8 cellular contexts compared by ENCODE assay signal in genomic region chr22:42621505-42622002, GRCh38. TPM values are rescaled to one million over a fixed set of nuclear protein-coding genes. Genes with fewer than 3 reads are reported as not detected.
DNase-seq lines count a peak whose midpoint lies in the region; ATAC-seq and TF ChIP-seq lines count a peak whose summit lies in the region.

No MANE protein-coding gene starts in this region.

- intact Hi-C loops in heart right ventricle (cut with DNase I) (loop anchor here in 5 of 10 donors (2.0 to 10.0 kb wide), 6 partner anchors 21 to 201 kb away; no protein-coding TSS in a partner anchor), gastrocnemius medialis (cut with DNase I; ENCODE audit: low total_unique reads) (no loop called here)

- peak overlapping the region in 5 of 10 donors; percentile 3 to 44 (median 35) for H3K27ac ChIP-seq in heart right ventricle
- H3K27ac ChIP-seq in gastrocnemius medialis: peak overlapping the region; percentile 70 to 85 (median 79)

- peak; percentile 92 for DNase-seq in BE2C
- DNase-seq in SHP77 (lab: John Stamatoyannopoulos, UW): peak; percentile 35 to 45
- peak; percentile 58 for DNase-seq in activated naive CD8-positive, alpha-beta T cell treated with anti-CD3 and anti-CD28 coated beads for 36 hours
- DNase-seq in heart right ventricle: peak; percentile 69 to 78
- DNase-seq in gastrocnemius medialis: peak in 1 of 2 donors; percentile 79
- no peak for DNase-seq in SIG-M5 (lab: John Stamatoyannopoulos, UW)

- peaks cover 4% of the 10 kb centered on the region for H3K36me3 ChIP-seq in BE2C
- peaks cover 0 to 69% (median 40%) of the 10 kb centered on the region in 9 donors for H3K36me3 ChIP-seq in heart right ventricle
- peaks cover 0 to 52% of the 10 kb centered on the region in 2 donors for H3K36me3 ChIP-seq in gastrocnemius medialis

- H3K27ac Mint-ChIP-seq in activated naive CD8-positive, alpha-beta T cell treated with anti-CD3 and anti-CD28 coated beads for 36 hours: peak overlapping the region; percentile 59

- in situ Hi-C loops in gastrocnemius medialis (cut with MboI; ENCODE audit: low sequenced_read_pairs in 4 of 4): no loop called here

- WGBS in heart right ventricle, 2 donors: 42 to 51% methylated on average over 11 of the region's 11 CpGs

- peak; percentile 99 for TF ChIP-seq CTCF in BE2C (IDR thresholded peaks at IDR 0.05; ENCODE audit: low read depth, low read length)
- TF ChIP-seq CTCF in heart right ventricle (IDR thresholded peaks at IDR 0.05): peak; percentile 81 to 96 (median 92)
- peak; percentile 89 to 94 (median 93) for TF ChIP-seq CTCF in gastrocnemius medialis (IDR thresholded peaks at IDR 0.05 in 4 of 5, conservative IDR thresholded peaks at IDR 0.05 in 1 of 5)

- H3K36me3 Mint-ChIP-seq in activated naive CD8-positive, alpha-beta T cell treated with anti-CD3 and anti-CD28 coated beads for 36 hours: peaks cover 1% of the 10 kb centered on the region

- no peaks in the 10 kb centered on the region for H3K27me3 Mint-ChIP-seq in activated naive CD8-positive, alpha-beta T cell treated with anti-CD3 and anti-CD28 coated beads for 36 hours

- H3K27me3 ChIP-seq in BE2C (no peaks in the 10 kb centered on the region), heart right ventricle (no peaks in the 10 kb centered on the region), gastrocnemius medialis (no peaks in the 10 kb centered on the region)

- no peaks in the 10 kb centered on the region for H3K9me3 Mint-ChIP-seq in activated naive CD8-positive, alpha-beta T cell treated with anti-CD3 and anti-CD28 coated beads for 36 hours

- peaks cover 6% of the 10 kb centered on the region for H3K4me1 Mint-ChIP-seq in activated naive CD8-positive, alpha-beta T cell treated with anti-CD3 and anti-CD28 coated beads for 36 hours

- H3K4me1 ChIP-seq in BE2C (no peaks in the 10 kb centered on the region), heart right ventricle (peaks cover 5 to 45% (median 23%) of the 10 kb centered on the region in 9 donors), gastrocnemius medialis (peaks cover 16 to 17% of the 10 kb centered on the region in 2 donors)

- H3K4me3 ChIP-seq in BE2C (ENCODE audit: low read depth, low read length) (no peak overlapping the region), heart right ventricle (no peak overlapping the region), gastrocnemius medialis (no peak overlapping the region)

- ATAC-seq in GM19463 (IDR thresholded peaks at IDR 0.05; ENCODE audit: unreplicated experiment): peak; percentile 53
- peak; percentile 45 to 74 (median 70) for ATAC-seq in heart right ventricle
- peak; percentile 43 to 66 for ATAC-seq in gastrocnemius medialis
- no peak for ATAC-seq in GM21381 (IDR thresholded peaks at IDR 0.05; ENCODE audit: unreplicated experiment)

- H3K9me3 ChIP-seq in BE2C (no peaks in the 10 kb centered on the region), heart right ventricle (no peaks in the 10 kb centered on the region), gastrocnemius medialis (no peaks in the 10 kb centered on the region)

- H3K4me3 Mint-ChIP-seq in activated naive CD8-positive, alpha-beta T cell treated with anti-CD3 and anti-CD28 coated beads for 36 hours: no peak overlapping the region

- no peak for TF ChIP-seq POLR2A in gastrocnemius medialis (IDR thresholded peaks at IDR 0.05)

RNA-seq across cellular contexts. Expression of gene POLDIP3, which starts 6.9 kb away (rescaled TPM):
- polyA plus RNA-seq in BE2C (2012; ENCODE audit: insufficient read depth, insufficient read length, low read depth): 147 TPM
- total RNA-seq in activated naive CD8-positive, alpha-beta T cell treated with anti-CD3 and anti-CD28 coated beads for 36 hours: 10 to 100 TPM; 71.7 to 72.0 TPM
- total RNA-seq in heart right ventricle: 10 to 100 TPM; 27.2 to 42.6 (median 33.6) TPM
- polyA plus RNA-seq in heart right ventricle: 10 to 100 TPM; 11.9 to 32.6 TPM
- total RNA-seq in gastrocnemius medialis: 10 to 100 TPM; 19.7 to 28.7 (median 23.0) TPM

RNA-seq across cellular contexts. Expression of gene ATP5MGL, which starts 18.8 kb away (rescaled TPM):
- polyA plus RNA-seq in BE2C (2012; ENCODE audit: insufficient read depth, insufficient read length, low read depth): not detected
- under 1 TPM; 0.37 to 0.56 TPM for total RNA-seq in activated naive CD8-positive, alpha-beta T cell treated with anti-CD3 and anti-CD28 coated beads for 36 hours
- total RNA-seq in heart right ventricle: 1 to 10 TPM in 1 of 10 donors, under 1 TPM in 9; 0.32 to 1.2 (median 0.50) TPM
- not detected for polyA plus RNA-seq in heart right ventricle
- total RNA-seq in gastrocnemius medialis: not detected

RNA-seq across cellular contexts. Expression of gene CYB5R3, which starts 27.6 kb away (rescaled TPM):
- polyA plus RNA-seq in BE2C (2012; ENCODE audit: insufficient read depth, insufficient read length, low read depth): 287 TPM
- 10 to 100 TPM; 62.7 to 64.3 TPM for total RNA-seq in activated naive CD8-positive, alpha-beta T cell treated with anti-CD3 and anti-CD28 coated beads for 36 hours
- total RNA-seq in heart right ventricle (100 to 1,000 TPM; 261 to 633 (median 312) TPM), gastrocnemius medialis (100 to 1,000 TPM in 2 of 4 donors, 10 to 100 TPM in 2; 44.3 to 163 (median 105) TPM)
- polyA plus RNA-seq in heart right ventricle: 100 to 1,000 TPM in 1 of 2 donors, 10 to 100 TPM in 1; 91.9 to 303 TPM
